Comparison of ENCODE assay signal across 11 cellular contexts in genomic region chr1:84164156-84164555, GRCh38. TPM values are rescaled to one million over a fixed set of nuclear protein-coding genes. Genes with fewer than 3 reads are reported as not detected.
DNase-seq lines count a peak whose midpoint lies in the region; ATAC-seq and TF ChIP-seq lines count a peak whose summit lies in the region.
"Had no signal": no experiment of that assay in that cellular context is flagged by ENCODE, and none has a peak within 500 bp of the region (broad histone marks: within the 10 kb centered on the region; RNA-seq: fewer than 3 reads in every experiment).

No MANE protein-coding gene starts in this region.

- no peaks in the 10 kb centered on the region for H3K36me3 ChIP-seq in upper lobe of right lung
- H3K36me3 ChIP-seq: ovary had no signal

- intact Hi-C loops in activated T-helper 1 cell treated with anti-CD3 and anti-CD28 coated beads, Interleukin-12 subunit alpha, Interleukin-12 subunit beta, Interleukin-2, Interleukin-4 antibody, amounts not matched to agents 30 ng/mL and 10 ng/mL and 1 ng/mL, durations not matched to agents 14 hours and 24 hours and 36 hours (cut with micrococcal nuclease), result no loop called here
- intact Hi-C loops in upper lobe of right lung (cut with DNase I), result no loop called here

- peak; percentile 80 for DNase-seq in G401 (ENCODE audit: low spot score)
- peak; percentile 69 for DNase-seq in NCI-H146 (lab: John Stamatoyannopoulos, UW)
- no peak for DNase-seq in activated T-helper 1 cell treated with anti-CD3 and anti-CD28 coated beads, Interleukin-12 subunit alpha, Interleukin-12 subunit beta, Interleukin-2, Interleukin-4 antibody, amounts not matched to agents 30 ng/mL and 10 ng/mL and 1 ng/mL, durations not matched to agents 14 hours and 24 hours and 36 hours (ENCODE audit: low spot score)
- DNase-seq in memory B cell (ENCODE audit: low spot score in 2 of 2), result no peak
- no peak for DNase-seq in DMS 273 treated with DMSO at 0.1 percent for 48 hours (lab: John Stamatoyannopoulos, UW)
- DNase-seq in activated CD4-positive, CD25-positive, alpha-beta regulatory T cell treated with anti-CD3 and anti-CD28 coated beads, Interleukin-2, amount 50 U/mL, for 72 hours, result no peak
- no peak for DNase-seq in upper lobe of right lung
- DNase-seq: activated CD4-positive, CD25-positive, alpha-beta regulatory T cell; NK-92 treated with Interleukin-12 subunit alpha and Interleukin-12 subunit beta, amount 100 ng/mL, for 24 hours; ovary had no signal

- H3K27ac Mint-ChIP-seq in activated T-helper 1 cell treated with anti-CD3 and anti-CD28 coated beads, Interleukin-12 subunit alpha, Interleukin-12 subunit beta, Interleukin-2, Interleukin-4 antibody, amounts not matched to agents 30 ng/mL and 10 ng/mL and 1 ng/mL, durations not matched to agents 14 hours and 24 hours and 36 hours, result no peak overlapping the region
- peak overlapping the region; percentile 31 for H3K27ac Mint-ChIP-seq in memory B cell

- peak overlapping the region; percentile 12 for H3K4me3 Mint-ChIP-seq in activated T-helper 1 cell treated with anti-CD3 and anti-CD28 coated beads, Interleukin-12 subunit alpha, Interleukin-12 subunit beta, Interleukin-2, Interleukin-4 antibody, amounts not matched to agents 30 ng/mL and 10 ng/mL and 1 ng/mL, durations not matched to agents 14 hours and 24 hours and 36 hours
- H3K4me3 Mint-ChIP-seq in memory B cell, result no peak overlapping the region

- no peak overlapping the region for H3K4me3 ChIP-seq in upper lobe of right lung
- H3K4me3 ChIP-seq: ovary had no signal

- H3K4me1 ChIP-seq in upper lobe of right lung, result no peaks in the 10 kb centered on the region

- H3K27me3 Mint-ChIP-seq in activated T-helper 1 cell treated with anti-CD3 and anti-CD28 coated beads, Interleukin-12 subunit alpha, Interleukin-12 subunit beta, Interleukin-2, Interleukin-4 antibody, amounts not matched to agents 30 ng/mL and 10 ng/mL and 1 ng/mL, durations not matched to agents 14 hours and 24 hours and 36 hours (ENCODE audit: insufficient read depth), result no peaks in the 10 kb centered on the region
- no peaks in the 10 kb centered on the region for H3K27me3 Mint-ChIP-seq in memory B cell

- H3K9me3 Mint-ChIP-seq in activated T-helper 1 cell treated with anti-CD3 and anti-CD28 coated beads, Interleukin-12 subunit alpha, Interleukin-12 subunit beta, Interleukin-2, Interleukin-4 antibody, amounts not matched to agents 30 ng/mL and 10 ng/mL and 1 ng/mL, durations not matched to agents 14 hours and 24 hours and 36 hours, result no peaks in the 10 kb centered on the region
- H3K9me3 Mint-ChIP-seq in memory B cell, result no peaks in the 10 kb centered on the region

- TF ChIP-seq CTCF in upper lobe of right lung (IDR thresholded peaks at IDR 0.05), result no peak

- ATAC-seq in memory B cell (ENCODE audit: low read depth) (no peak), GM21381 (IDR thresholded peaks at IDR 0.05; ENCODE audit: unreplicated experiment) (no peak), upper lobe of right lung (no peak)

- no peak overlapping the region for H3K27ac ChIP-seq in upper lobe of right lung
- H3K27ac ChIP-seq: ovary had no signal

- H3K27me3 ChIP-seq in upper lobe of right lung, result no peaks in the 10 kb centered on the region
- H3K27me3 ChIP-seq: ovary had no signal

- in situ Hi-C loops in G401 (cut with HindIII; ENCODE audit: low sequenced_read_pairs), result no loop called here

- no peaks in the 10 kb centered on the region for H3K9me3 ChIP-seq in upper lobe of right lung
- H3K9me3 ChIP-seq: ovary had no signal

- H3K4me1 Mint-ChIP-seq in activated T-helper 1 cell treated with anti-CD3 and anti-CD28 coated beads, Interleukin-12 subunit alpha, Interleukin-12 subunit beta, Interleukin-2, Interleukin-4 antibody, amounts not matched to agents 30 ng/mL and 10 ng/mL and 1 ng/mL, durations not matched to agents 14 hours and 24 hours and 36 hours (ENCODE audit: low read depth), result peaks cover 26% of the 10 kb centered on the region
- H3K4me1 Mint-ChIP-seq in memory B cell, result peaks cover 42% of the 10 kb centered on the region

- H3K36me3 Mint-ChIP-seq in activated T-helper 1 cell treated with anti-CD3 and anti-CD28 coated beads, Interleukin-12 subunit alpha, Interleukin-12 subunit beta, Interleukin-2, Interleukin-4 antibody, amounts not matched to agents 30 ng/mL and 10 ng/mL and 1 ng/mL, durations not matched to agents 14 hours and 24 hours and 36 hours (ENCODE audit: low read depth), result no peaks in the 10 kb centered on the region
- H3K36me3 Mint-ChIP-seq in memory B cell, result peaks cover 12% of the 10 kb centered on the region

RNA-seq across cellular contexts. Expression of gene PRKACB, which starts 20.1 kb away (rescaled TPM):
- total RNA-seq in G401 (2014; rRNA removed; shearing (Covaris generic)), result 7.5 and 15.5 TPM in 2 replicates
- total RNA-seq in activated T-helper 1 cell treated with anti-CD3 and anti-CD28 coated beads, Interleukin-12 subunit alpha, Interleukin-12 subunit beta, Interleukin-2, Interleukin-4 antibody, amounts not matched to agents 30 ng/mL and 10 ng/mL and 1 ng/mL, durations not matched to agents 14 hours and 24 hours and 36 hours, result 20.8 and 22.7 TPM in 2 replicates
- 31.9 TPM for total RNA-seq in upper lobe of right lung

Comparison
In these comparisons a context has a peak if more than half of its experiments do, and no peak if none do; other contexts are left out.
1. DNase-seq: peak in G401 (single experiment) and NCI-H146 (single experiment); none in activated T-helper 1 cell treated with anti-CD3 and anti-CD28 coated beads, Interleukin-12 subunit alpha, Interleukin-12 subunit beta, Interleukin-2, Interleukin-4 antibody, amounts not matched to agents 30 ng/mL and 10 ng/mL and 1 ng/mL, durations not matched to agents 14 hours and 24 hours and 36 hours (single experiment), memory B cell (0 of 2), DMS 273 treated with DMSO at 0.1 percent for 48 hours (single experiment), activated CD4-positive, CD25-positive, alpha-beta regulatory T cell treated with anti-CD3 and anti-CD28 coated beads, Interleukin-2, amount 50 U/mL, for 72 hours (single experiment) and upper lobe of right lung (single experiment).